Comparison of ENCODE assay signal across 1 cellular context in genomic region chr9:112750111-112750766, GRCh38.
TF ChIP-seq lines count a peak whose summit lies in the region.

A gene with protein sequence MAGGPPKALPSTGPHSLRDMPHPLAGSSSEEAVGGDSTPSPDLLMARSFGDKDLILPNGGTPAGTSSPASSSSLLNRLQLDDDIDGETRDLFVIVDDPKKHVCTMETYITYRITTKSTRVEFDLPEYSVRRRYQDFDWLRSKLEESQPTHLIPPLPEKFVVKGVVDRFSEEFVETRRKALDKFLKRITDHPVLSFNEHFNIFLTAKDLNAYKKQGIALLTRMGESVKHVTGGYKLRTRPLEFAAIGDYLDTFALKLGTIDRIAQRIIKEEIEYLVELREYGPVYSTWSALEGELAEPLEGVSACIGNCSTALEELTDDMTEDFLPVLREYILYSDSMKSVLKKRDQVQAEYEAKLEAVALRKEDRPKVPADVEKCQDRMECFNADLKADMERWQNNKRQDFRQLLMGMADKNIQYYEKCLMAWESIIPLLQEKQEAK (plus strand): TSS chr9:112750760. CDS start chr9:112751002, 242 bp downstream.

TF ChIP-seq in GM12878, 131 proteins besides CTCF, POLR2A, EP300 and RAD21 (continued from another document):
- TF ChIP-seq, protein P1, sequence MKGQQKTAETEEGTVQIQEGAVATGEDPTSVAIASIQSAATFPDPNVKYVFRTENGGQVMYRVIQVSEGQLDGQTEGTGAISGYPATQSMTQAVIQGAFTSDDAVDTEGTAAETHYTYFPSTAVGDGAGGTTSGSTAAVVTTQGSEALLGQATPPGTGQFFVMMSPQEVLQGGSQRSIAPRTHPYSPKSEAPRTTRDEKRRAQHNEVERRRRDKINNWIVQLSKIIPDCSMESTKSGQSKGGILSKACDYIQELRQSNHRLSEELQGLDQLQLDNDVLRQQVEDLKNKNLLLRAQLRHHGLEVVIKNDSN (IDR thresholded peaks at IDR 0.05; ENCODE audit: borderline replicate concordance, extremely low read length, insufficient read depth, low read depth, low read length) = peak; percentile 62
- TF ChIP-seq NBN (IDR thresholded peaks at IDR 0.05) (no peak), RUNX3 (IDR thresholded peaks at IDR 0.05; ENCODE audit: low read length) (peak; percentile 59), RCOR1 (conservative IDR thresholded peaks at IDR 0.05; ENCODE audit: low read depth, low read length) (no peak), BHLHE40 (IDR thresholded peaks at IDR 0.05; ENCODE audit: borderline replicate concordance in 1 of 2, low read depth in 2 of 2, low read length in 1 of 2) (peak; percentile 72 to 81), POLR2AphosphoS5 (IDR thresholded peaks at IDR 0.05; ENCODE audit: low read length) (peak; percentile 66; the same call in 1 of the 2 replicates), STAT1 (conservative IDR thresholded peaks at IDR 0.05) (0 out of 2 replicates have a peak, but pooled peaks have one; percentile 71), EGR1 (IDR thresholded peaks at IDR 0.05; ENCODE audit: borderline replicate concordance in 1 of 2, low read depth in 2 of 2, low read length in 2 of 2) (peak in 1 of 2 experiments; percentile 88; a peak in 2 of 3 replicates)
- TF ChIP-seq, protein P2, sequence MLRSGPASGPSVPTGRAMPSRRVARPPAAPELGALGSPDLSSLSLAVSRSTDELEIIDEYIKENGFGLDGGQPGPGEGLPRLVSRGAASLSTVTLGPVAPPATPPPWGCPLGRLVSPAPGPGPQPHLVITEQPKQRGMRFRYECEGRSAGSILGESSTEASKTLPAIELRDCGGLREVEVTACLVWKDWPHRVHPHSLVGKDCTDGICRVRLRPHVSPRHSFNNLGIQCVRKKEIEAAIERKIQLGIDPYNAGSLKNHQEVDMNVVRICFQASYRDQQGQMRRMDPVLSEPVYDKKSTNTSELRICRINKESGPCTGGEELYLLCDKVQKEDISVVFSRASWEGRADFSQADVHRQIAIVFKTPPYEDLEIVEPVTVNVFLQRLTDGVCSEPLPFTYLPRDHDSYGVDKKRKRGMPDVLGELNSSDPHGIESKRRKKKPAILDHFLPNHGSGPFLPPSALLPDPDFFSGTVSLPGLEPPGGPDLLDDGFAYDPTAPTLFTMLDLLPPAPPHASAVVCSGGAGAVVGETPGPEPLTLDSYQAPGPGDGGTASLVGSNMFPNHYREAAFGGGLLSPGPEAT (IDR thresholded peaks at IDR 0.05; ENCODE audit: low read depth) = 0 out of 2 replicates have a peak, but pooled peaks have one; percentile 21
- TF ChIP-seq, protein P3, sequence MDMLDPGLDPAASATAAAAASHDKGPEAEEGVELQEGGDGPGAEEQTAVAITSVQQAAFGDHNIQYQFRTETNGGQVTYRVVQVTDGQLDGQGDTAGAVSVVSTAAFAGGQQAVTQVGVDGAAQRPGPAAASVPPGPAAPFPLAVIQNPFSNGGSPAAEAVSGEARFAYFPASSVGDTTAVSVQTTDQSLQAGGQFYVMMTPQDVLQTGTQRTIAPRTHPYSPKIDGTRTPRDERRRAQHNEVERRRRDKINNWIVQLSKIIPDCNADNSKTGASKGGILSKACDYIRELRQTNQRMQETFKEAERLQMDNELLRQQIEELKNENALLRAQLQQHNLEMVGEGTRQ (IDR thresholded peaks at IDR 0.05; ENCODE audit: borderline replicate concordance, low read depth, low read length) = peak; percentile 17
